ENCODE assay signal across 8 cellular contexts in the genomic region with DNA sequence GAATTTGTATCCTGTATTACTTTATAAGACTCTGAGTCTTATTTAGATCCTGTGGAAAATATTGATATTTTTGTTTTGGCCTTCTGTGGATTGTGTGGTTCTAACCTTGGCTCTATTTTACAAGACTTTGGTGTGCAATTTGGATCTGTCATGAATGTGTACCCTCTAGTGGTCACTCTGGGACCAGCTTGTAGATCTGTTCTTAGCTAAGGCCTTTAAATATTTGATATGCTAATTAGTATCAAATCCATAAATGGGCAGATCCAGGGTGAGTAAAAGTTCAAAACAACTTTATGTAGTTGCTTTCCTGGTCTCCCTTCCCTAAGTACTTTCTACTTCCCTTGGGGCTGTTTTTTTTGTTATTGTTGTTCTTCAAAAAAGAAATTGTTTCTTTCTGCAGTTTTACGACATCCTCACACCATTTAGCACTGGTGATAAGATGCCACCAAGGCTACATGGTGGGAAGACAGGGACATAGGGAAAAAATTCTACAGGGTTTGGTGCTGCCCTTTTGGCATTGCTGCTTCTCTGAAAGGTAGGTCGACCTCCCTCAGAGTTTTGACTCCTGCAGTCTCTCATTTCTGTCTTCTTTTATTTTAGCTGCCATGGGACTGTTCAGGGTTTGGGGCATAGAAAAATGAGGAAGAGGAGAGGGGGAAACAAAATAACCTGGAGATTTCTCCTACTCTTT.
DNase-seq lines count a peak whose midpoint lies in the region; ATAC-seq, FAIRE-seq and TF ChIP-seq lines count a peak whose summit lies in the region.

No MANE protein-coding gene starts in this region.

- FAIRE-seq in frontal cortex (lab: Jason Lieb, UNC) = peak; percentile 15
- no peak for FAIRE-seq in small intestine (lab: Jason Lieb, UNC)

- H2AFZ ChIP-seq in GM23248 (no peak overlapping the region), SK-N-SH (ENCODE audit: low read depth) (no peak overlapping the region; the same call in 1 of the 2 replicates)

- H3K79me2 ChIP-seq in GM23248 (ENCODE audit: insufficient read depth) (no peaks in the 10 kb centered on the region), SK-N-SH (ENCODE audit: insufficient read depth) (no peaks in the 10 kb centered on the region)

- H3K27me3 ChIP-seq in GM23248 (replicated peaks; ENCODE audit: insufficient read depth) (no peaks in the 10 kb centered on the region), SK-N-SH (ENCODE audit: insufficient read depth) (no peaks in the 10 kb centered on the region), small intestine (ENCODE audit: control insufficient read depth in 2 of 2, insufficient read depth in 2 of 2, low read length in 2 of 2) (no peaks in the 10 kb centered on the region)

- no peaks in the 10 kb centered on the region for H3K9me3 ChIP-seq in GM23248 (ENCODE audit: low read depth)
- no peaks in the 10 kb centered on the region for H3K9me3 ChIP-seq in SK-N-SH
- H3K9me3 ChIP-seq in small intestine (ENCODE audit: control insufficient read depth, low read depth) = no peaks in the 10 kb centered on the region

- DNase-seq in AG09319 (ENCODE audit: extremely low read depth, low read depth) (peak; percentile 3), GM23248 (peak; percentile 54), SK-N-SH (peak; percentile 31), frontal cortex (ENCODE audit: low spot score in 2 of 2) (peak in 1 of 2 donors; percentile 4), small intestine (peak; percentile 21), mucosa of gallbladder (ENCODE audit: low spot score) (no peak)

- H3K9ac ChIP-seq in GM23248 (no peak overlapping the region), SK-N-SH (no peak overlapping the region)

- in situ Hi-C loops in GM23248 (cut with MboI) = no loop called here

- H3K27ac ChIP-seq in GM23248 = no peak overlapping the region
- H3K27ac ChIP-seq in SK-N-SH (ENCODE audit: low read depth in 2 of 2, low read length in 1 of 2) = no peak overlapping the region
- no peak overlapping the region for H3K27ac ChIP-seq in small intestine (ENCODE audit: low read depth in 1 of 2, low read length in 1 of 2)

- CTCF ChIA-PET in SK-N-SH (lab: Yijun Ruan, JAX) = interaction anchor here (0.6 to 2.0 kb wide), 7 partner anchors 12 to 510 kb away, joined by 3 to 9 read pairs (median 5); no protein-coding TSS in a partner anchor

- H3K9me2 ChIP-seq in GM23248 (ENCODE audit: insufficient read depth) = no peaks in the 10 kb centered on the region
- H3K9me2 ChIP-seq in SK-N-SH = no peaks in the 10 kb centered on the region

- ATAC-seq in HG03378 (IDR thresholded peaks at IDR 0.05; ENCODE audit: unreplicated experiment) (no peak), HG02623 (IDR thresholded peaks at IDR 0.05; ENCODE audit: unreplicated experiment) (no peak)

- TF ChIP-seq RAD21 in SK-N-SH (IDR thresholded peaks at IDR 0.05; ENCODE audit: low read length) = peak; percentile 54

- no peaks in the 10 kb centered on the region for H3K4me1 ChIP-seq in GM23248 (ENCODE audit: insufficient read depth)
- no peaks in the 10 kb centered on the region; a peak in 1 of 4 replicates for H3K4me1 ChIP-seq in SK-N-SH (ENCODE audit: control insufficient read depth in 1 of 2, insufficient read depth in 2 of 2, low read depth in 1 of 2, low read length in 1 of 2)
- H3K4me1 ChIP-seq in small intestine (ENCODE audit: control insufficient read depth in 2 of 2, insufficient read depth in 1 of 2, low read depth in 1 of 2, low read length in 1 of 2) = no peaks in the 10 kb centered on the region

- H3K4me3 ChIP-seq in GM23248 (no peak overlapping the region), SK-N-SH (ENCODE audit: low read depth in 2 of 2, low read length in 1 of 2) (no peak overlapping the region), small intestine (ENCODE audit: low read depth in 1 of 2, low read length in 2 of 2) (no peak overlapping the region)

- H3K4me2 ChIP-seq in GM23248 (ENCODE audit: unreplicated experiment) (no peak overlapping the region), SK-N-SH (no peak overlapping the region)

- POLR2A ChIA-PET in SK-N-SH (lab: Yijun Ruan, JAX) = no interaction called here

- TF ChIP-seq EP300 in SK-N-SH (IDR thresholded peaks at IDR 0.05; ENCODE audit: borderline replicate concordance in 1 of 2, low read depth in 1 of 2, low read length in 1 of 2) = no peak

- H3F3A ChIP-seq in GM23248 (ENCODE audit: insufficient read depth) (no peaks in the 10 kb centered on the region), SK-N-SH (replicated peaks; ENCODE audit: insufficient read depth) (no peaks in the 10 kb centered on the region)

- WGBS in GM23248 (ENCODE audit: low coverage in 1 of 2, low lambda C conversion rate in 2 of 2, missing lambda C conversion rate in 2 of 2), 2 experiments = 97 to 100% methylated on average over 2 of the region's 2 CpGs
- WGBS in SK-N-SH (ENCODE audit: low lambda C conversion rate) = 90% methylated on average over 2 of the region's 2 CpGs
- 84 to 90% (median 88%) methylated on average over 2 of the region's 2 CpGs for WGBS in small intestine, 3 donors

- H3K36me3 ChIP-seq in GM23248 (ENCODE audit: low read depth) = no peaks in the 10 kb centered on the region
- no peaks in the 10 kb centered on the region for H3K36me3 ChIP-seq in SK-N-SH (replicated peaks in 1 of 2; ENCODE audit: control insufficient read depth in 1 of 2, insufficient read depth in 2 of 2, low read length in 1 of 2)
- H3K36me3 ChIP-seq in small intestine (ENCODE audit: control insufficient read depth in 2 of 2, insufficient read depth in 2 of 2, low read length in 2 of 2) = no peaks in the 10 kb centered on the region

- H4K20me1 ChIP-seq in GM23248 (ENCODE audit: insufficient read depth) (no peaks in the 10 kb centered on the region), SK-N-SH (ENCODE audit: insufficient read depth) (no peaks in the 10 kb centered on the region)

- TF ChIP-seq CTCF in AG09319 (IDR thresholded peaks at IDR 0.05; ENCODE audit: low read depth, low read length) (peak; percentile 63), SK-N-SH (IDR thresholded peaks at IDR 0.05) (peak; percentile 67)

TF ChIP-seq in SK-N-SH, 30 proteins besides CTCF, POLR2A, EP300 and RAD21:
- TF ChIP-seq, protein P1, sequence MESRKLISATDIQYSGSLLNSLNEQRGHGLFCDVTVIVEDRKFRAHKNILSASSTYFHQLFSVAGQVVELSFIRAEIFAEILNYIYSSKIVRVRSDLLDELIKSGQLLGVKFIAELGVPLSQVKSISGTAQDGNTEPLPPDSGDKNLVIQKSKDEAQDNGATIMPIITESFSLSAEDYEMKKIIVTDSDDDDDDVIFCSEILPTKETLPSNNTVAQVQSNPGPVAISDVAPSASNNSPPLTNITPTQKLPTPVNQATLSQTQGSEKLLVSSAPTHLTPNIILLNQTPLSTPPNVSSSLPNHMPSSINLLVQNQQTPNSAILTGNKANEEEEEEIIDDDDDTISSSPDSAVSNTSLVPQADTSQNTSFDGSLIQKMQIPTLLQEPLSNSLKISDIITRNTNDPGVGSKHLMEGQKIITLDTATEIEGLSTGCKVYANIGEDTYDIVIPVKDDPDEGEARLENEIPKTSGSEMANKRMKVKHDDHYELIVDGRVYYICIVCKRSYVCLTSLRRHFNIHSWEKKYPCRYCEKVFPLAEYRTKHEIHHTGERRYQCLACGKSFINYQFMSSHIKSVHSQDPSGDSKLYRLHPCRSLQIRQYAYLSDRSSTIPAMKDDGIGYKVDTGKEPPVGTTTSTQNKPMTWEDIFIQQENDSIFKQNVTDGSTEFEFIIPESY (IDR thresholded peaks at IDR 0.05; ENCODE audit: borderline replicate concordance, low read depth) = no peak
- TF ChIP-seq SMC3 (IDR thresholded peaks at IDR 0.05; ENCODE audit: low read depth, low read length) = peak; percentile 50
